Comparison of ENCODE assay signal across 20 cellular contexts in the genomic region with DNA sequence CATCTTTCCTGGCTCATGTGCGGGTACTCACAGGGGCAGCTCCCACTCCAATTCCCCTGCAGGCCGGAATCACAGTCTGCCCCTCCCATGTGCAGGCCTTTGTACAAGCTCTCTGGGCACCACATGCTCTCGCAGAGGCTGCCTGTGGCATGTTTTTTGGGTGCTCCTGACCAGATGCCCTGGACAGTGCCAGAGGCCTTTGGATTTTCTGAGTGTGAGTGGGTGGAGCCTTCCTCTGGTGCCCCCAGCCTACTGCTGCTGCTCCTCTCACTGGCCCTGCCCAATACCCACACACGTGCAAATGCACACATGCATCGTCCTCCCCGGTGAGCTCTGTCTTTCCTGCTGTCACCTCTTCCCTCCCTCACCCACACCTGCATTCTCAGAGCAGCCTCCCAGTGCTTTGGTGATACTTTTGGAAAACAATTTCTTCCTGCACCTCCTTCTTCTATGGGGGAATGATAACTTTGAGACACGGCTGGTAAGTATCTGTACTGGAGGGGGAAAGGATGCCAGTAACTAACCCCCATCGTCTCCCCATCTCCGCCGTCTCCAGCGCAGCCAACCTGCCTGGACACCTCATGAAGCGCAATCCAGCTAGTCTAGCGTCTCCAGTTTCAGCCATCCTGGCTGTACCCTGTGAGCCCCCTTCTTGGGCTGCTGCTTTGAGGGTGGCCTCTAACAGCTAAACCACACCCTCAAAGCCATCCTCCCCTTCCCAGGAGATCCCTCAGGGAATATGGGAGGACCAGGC.
A peak's percentile ranks its signal among the peaks of the same experiment; 100 is the strongest.
DNase-seq lines count a peak whose midpoint lies in the region; ATAC-seq and TF ChIP-seq lines count a peak whose summit lies in the region.
"Had no signal": no experiment of that assay in that cellular context is flagged by ENCODE, and none has a peak within 500 bp of the region (broad histone marks: within the 10 kb centered on the region; RNA-seq: fewer than 3 reads in every experiment).

No MANE protein-coding gene starts in this region.

- intact Hi-C loops in CD14-positive monocyte (cut with micrococcal nuclease) = no loop called here
- intact Hi-C loops in OCI-LY7 (cut with micrococcal nuclease; ENCODE audit: unreplicated experiment) = no loop called here

- DNase-seq in stimulated activated naive CD8-positive, alpha-beta T cell treated with anti-CD3 and anti-CD28 coated beads, Interleukin-15, amount 100 ng/mL, for 72 hours = no peak
- DNase-seq in myocyte (ENCODE audit: low read depth) (peak; percentile 34), superior temporal gyrus (ENCODE audit: extremely low spot score) (peak; percentile 5), CD14-positive monocyte (ENCODE audit: low spot score) (no peak), OCI-LY7 (ENCODE audit: low spot score) (no peak)
- DNase-seq: 8988T; CD4-positive, CD25-positive, alpha-beta regulatory T cell; CD8-positive, alpha-beta memory T cell; COR-L47; DMS 273 treated with DMSO at 0.1 percent for 48 hours; DMS53; DND-41; EL; HCEC 1CT; IMR-90 had no signal

- H3K4me1 ChIP-seq in OCI-LY7 (ENCODE audit: insufficient read depth, low read length, poor library complexity, severe bottlenecking) = no peaks in the 10 kb centered on the region

- POLR2A ChIA-PET in OCI-LY7 (lab: Charles Lee) = no interaction called here

- H4K20me1 ChIP-seq in OCI-LY7 (ENCODE audit: insufficient read depth, low read length) = no peaks in the 10 kb centered on the region
- H4K20me1 ChIP-seq: BLaER1 treated with 17β-estradiol and CSF1 and Interleukin-3, amounts not matched to agents 10 nM and 100 nM had no signal

- no peak overlapping the region for H3K4me3 ChIP-seq in OCI-LY7 (ENCODE audit: low read depth, low read length, poor library complexity, severe bottlenecking)
- H3K4me3 ChIP-seq: BLaER1 treated with 17β-estradiol and CSF1 and Interleukin-3, amounts not matched to agents 10 nM and 100 nM; GM12878 had no signal

- ATAC-seq in stimulated activated naive CD8-positive, alpha-beta T cell treated with anti-CD3 and anti-CD28 coated beads, Interleukin-15, amount 100 ng/mL, for 72 hours = no peak
- ATAC-seq in HG03095 (IDR thresholded peaks at IDR 0.05; ENCODE audit: unreplicated experiment) = no peak
- ATAC-seq: GM12878 had no signal

- no peaks in the 10 kb centered on the region for H3K36me3 Mint-ChIP-seq in stimulated activated naive CD8-positive, alpha-beta T cell treated with anti-CD3 and anti-CD28 coated beads, Interleukin-15, Interleukin-2, amounts not matched to agents 100 ng/mL and 50 ng/mL, for 24 hours (ENCODE audit: low read depth)
- H3K36me3 Mint-ChIP-seq in CD14-positive monocyte = no peaks in the 10 kb centered on the region
- H3K36me3 Mint-ChIP-seq: CD4-positive, CD25-positive, alpha-beta regulatory T cell; CD8-positive, alpha-beta memory T cell had no signal

- H3K27ac Mint-ChIP-seq in stimulated activated naive CD8-positive, alpha-beta T cell treated with anti-CD3 and anti-CD28 coated beads, Interleukin-15, Interleukin-2, amounts not matched to agents 100 ng/mL and 50 ng/mL, for 24 hours = peak overlapping the region; percentile 14
- no peak overlapping the region for H3K27ac Mint-ChIP-seq in stimulated activated naive CD8-positive, alpha-beta T cell treated with anti-CD3 and anti-CD28 coated beads, Interleukin-15, amount 100 ng/mL, for 72 hours
- H3K27ac Mint-ChIP-seq in CD14-positive monocyte = peak overlapping the region in 1 of 7 donors; percentile 19
- H3K27ac Mint-ChIP-seq: B cell; CD4-positive, CD25-positive, alpha-beta regulatory T cell had no signal

- H3K27ac ChIP-seq in OCI-LY7 (ENCODE audit: low read depth, low read length, poor library complexity, severe bottlenecking) = no peak overlapping the region
- H3K27ac ChIP-seq: BLaER1 treated with 17β-estradiol and CSF1 and Interleukin-3, amounts not matched to agents 10 nM and 100 nM had no signal

- no peaks in the 10 kb centered on the region for H3K4me1 Mint-ChIP-seq in stimulated activated naive CD8-positive, alpha-beta T cell treated with anti-CD3 and anti-CD28 coated beads, Interleukin-15, Interleukin-2, amounts not matched to agents 100 ng/mL and 50 ng/mL, for 24 hours (ENCODE audit: low read depth)
- H3K4me1 Mint-ChIP-seq in stimulated activated naive CD8-positive, alpha-beta T cell treated with anti-CD3 and anti-CD28 coated beads, Interleukin-15, amount 100 ng/mL, for 72 hours = peaks cover 10% of the 10 kb centered on the region
- H3K4me1 Mint-ChIP-seq in CD14-positive monocyte = no peaks in the 10 kb centered on the region
- H3K4me1 Mint-ChIP-seq: B cell; CD4-positive, CD25-positive, alpha-beta regulatory T cell; CD8-positive, alpha-beta memory T cell had no signal

- no peaks in the 10 kb centered on the region for H3K9me2 ChIP-seq in OCI-LY7 (ENCODE audit: insufficient read depth, low read length)

- H3K36me3 ChIP-seq in OCI-LY7 (ENCODE audit: insufficient read depth, low read length) = no peaks in the 10 kb centered on the region
- H3K36me3 ChIP-seq: BLaER1 treated with 17β-estradiol and CSF1 and Interleukin-3, amounts not matched to agents 10 nM and 100 nM had no signal

- no peak for TF ChIP-seq CTCF in CD14-positive monocyte (IDR thresholded peaks at IDR 0.05)
- TF ChIP-seq CTCF in OCI-LY7 (conservative IDR thresholded peaks at IDR 0.05; ENCODE audit: low read length) = no peak

- H3K79me2 ChIP-seq in OCI-LY7 (ENCODE audit: insufficient read depth, low read depth, low read length) = no peaks in the 10 kb centered on the region

- H3K4me2 ChIP-seq in OCI-LY7 (ENCODE audit: low read length) = no peak overlapping the region
- H3K4me2 ChIP-seq: BLaER1 treated with 17β-estradiol and CSF1 and Interleukin-3, amounts not matched to agents 10 nM and 100 nM had no signal

- no peak overlapping the region for H2AFZ ChIP-seq in OCI-LY7 (ENCODE audit: low read length)

- H3K27me3 Mint-ChIP-seq in stimulated activated naive CD8-positive, alpha-beta T cell treated with anti-CD3 and anti-CD28 coated beads, Interleukin-15, Interleukin-2, amounts not matched to agents 100 ng/mL and 50 ng/mL, for 24 hours = peaks cover 25% of the 10 kb centered on the region
- H3K27me3 Mint-ChIP-seq in stimulated activated naive CD8-positive, alpha-beta T cell treated with anti-CD3 and anti-CD28 coated beads, Interleukin-15, amount 100 ng/mL, for 72 hours = peaks cover 64% of the 10 kb centered on the region
- H3K27me3 Mint-ChIP-seq in CD14-positive monocyte (ENCODE audit: low read depth in 3 of 3) = peaks cover 10 to 15% (median 14%) of the 10 kb centered on the region in 3 donors

- H3K4me3 Mint-ChIP-seq in stimulated activated naive CD8-positive, alpha-beta T cell treated with anti-CD3 and anti-CD28 coated beads, Interleukin-15, Interleukin-2, amounts not matched to agents 100 ng/mL and 50 ng/mL, for 24 hours = no peak overlapping the region
- no peak overlapping the region for H3K4me3 Mint-ChIP-seq in stimulated activated naive CD8-positive, alpha-beta T cell treated with anti-CD3 and anti-CD28 coated beads, Interleukin-15, amount 100 ng/mL, for 72 hours
- H3K4me3 Mint-ChIP-seq in CD14-positive monocyte = no peak overlapping the region
- H3K4me3 Mint-ChIP-seq: B cell; CD4-positive, CD25-positive, alpha-beta regulatory T cell; CD8-positive, alpha-beta memory T cell had no signal

- no peaks in the 10 kb centered on the region for H3K9me3 ChIP-seq in OCI-LY7 (ENCODE audit: low read length)
- H3K9me3 ChIP-seq: BLaER1 treated with 17β-estradiol and CSF1 and Interleukin-3, amounts not matched to agents 10 nM and 100 nM had no signal

- BruUV-seq in OCI-LY7 (replicated peaks; lab: Mats Ljungman, UMichigan) = no TSS peak

- CTCF ChIA-PET in OCI-LY7 (lab: Charles Lee; ENCODE audit: unreplicated experiment) = no interaction called here

- no peaks in the 10 kb centered on the region for H3K9me3 Mint-ChIP-seq in stimulated activated naive CD8-positive, alpha-beta T cell treated with anti-CD3 and anti-CD28 coated beads, Interleukin-15, Interleukin-2, amounts not matched to agents 100 ng/mL and 50 ng/mL, for 24 hours
- no peaks in the 10 kb centered on the region for H3K9me3 Mint-ChIP-seq in stimulated activated naive CD8-positive, alpha-beta T cell treated with anti-CD3 and anti-CD28 coated beads, Interleukin-15, amount 100 ng/mL, for 72 hours
- peaks cover 0 to 3% (median 0%) of the 10 kb centered on the region in 7 donors for H3K9me3 Mint-ChIP-seq in CD14-positive monocyte
- H3K9me3 Mint-ChIP-seq: CD8-positive, alpha-beta memory T cell had no signal

Comparison
In these comparisons a context has a peak if more than half of its experiments do, and no peak if none do; other contexts are left out.
1. DNase-seq: peak in myocyte (single experiment) and superior temporal gyrus (single experiment); none in stimulated activated naive CD8-positive, alpha-beta T cell treated with anti-CD3 and anti-CD28 coated beads, Interleukin-15, amount 100 ng/mL, for 72 hours (0 of 2), CD14-positive monocyte (single experiment) and OCI-LY7 (single experiment).